8 cellular contexts compared by ENCODE assay signal in the genomic region with DNA sequence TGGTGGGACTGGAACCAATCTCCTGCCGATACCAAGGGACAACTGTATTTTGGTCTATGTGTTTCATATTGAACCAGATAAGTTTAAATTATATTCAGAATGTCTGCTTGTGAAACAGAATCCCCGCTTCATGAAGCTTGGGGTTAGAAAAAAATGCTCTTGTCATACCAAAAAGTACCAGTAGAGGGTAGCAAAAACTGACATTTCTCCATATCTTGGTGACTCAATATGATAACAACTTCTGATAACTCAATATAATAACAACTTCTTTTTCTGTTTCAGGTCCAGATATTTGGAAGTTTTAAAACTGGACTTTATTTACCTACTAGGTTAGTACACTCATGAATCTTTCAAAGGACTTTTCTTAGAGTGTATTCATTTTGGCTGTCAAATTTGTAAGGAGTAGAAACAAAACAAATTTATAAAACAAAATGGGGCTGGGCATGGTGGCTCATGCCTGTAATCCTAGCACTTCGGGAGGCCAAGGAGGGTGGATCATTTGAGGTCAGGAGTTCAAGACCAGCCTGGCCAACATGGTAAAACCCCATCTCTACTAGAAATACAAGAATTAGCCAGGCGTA. TPM values are rescaled to one million over a fixed set of nuclear protein-coding genes. Genes with fewer than 3 reads are reported as not detected.
DNase-seq lines count a peak whose midpoint lies in the region; ATAC-seq and TF ChIP-seq lines count a peak whose summit lies in the region.

No MANE protein-coding gene starts in this region.

- peak; percentile 79 for TF ChIP-seq CTCF in H9 (conservative IDR thresholded peaks at IDR 0.05)
- TF ChIP-seq CTCF in RWPE1 (conservative IDR thresholded peaks at IDR 0.05; ENCODE audit: low read depth) = peak; percentile 74
- TF ChIP-seq CTCF in endothelial cell (IDR thresholded peaks at IDR 0.05; ENCODE audit: unreplicated experiment) = peak; percentile 97
- peak; percentile 86 for TF ChIP-seq CTCF in neural crest cell (conservative IDR thresholded peaks at IDR 0.05)

- no peak overlapping the region for H2BK5ac ChIP-seq in H9 (ENCODE audit: insufficient read length, low read length)

- no peak overlapping the region for H3K27ac ChIP-seq in H9 (ENCODE audit: insufficient read length, low read depth, low read length)
- no peak overlapping the region for H3K27ac ChIP-seq in RWPE1

- H3K27ac Mint-ChIP-seq in H9 (no peak overlapping the region), endothelial cell (ENCODE audit: unreplicated experiment) (no peak overlapping the region), neural crest cell (ENCODE audit: unreplicated experiment) (no peak overlapping the region)

- DNase-seq in D341Med (ENCODE audit: low spot score) (peak; percentile 36), H9 (no peak), RWPE1 (ENCODE audit: low spot score) (no peak), endothelial cell (ENCODE audit: low spot score) (no peak), neural crest cell (ENCODE audit: low read depth, low spot score) (no peak)
- no peak for DNase-seq in stimulated activated CD4-positive, alpha-beta T cell treated with anti-CD3 and anti-CD28 coated beads, Interleukin-4, amount 100 ng/mL, for 4 hours

- no peak overlapping the region for H2AK5ac ChIP-seq in H9 (ENCODE audit: insufficient read length, low read length)

- no peaks in the 10 kb centered on the region for H3K23me2 ChIP-seq in H9 (ENCODE audit: insufficient read length, low read depth, low read length, poor library complexity, severe bottlenecking)

- peaks cover 14 to 16% of the 10 kb centered on the region in 2 experiments for H3K4me1 Mint-ChIP-seq in H9
- peaks cover 3% of the 10 kb centered on the region for H3K4me1 Mint-ChIP-seq in endothelial cell (ENCODE audit: unreplicated experiment)
- H3K4me1 Mint-ChIP-seq in neural crest cell = peaks cover 14% of the 10 kb centered on the region

- CTCF ChIA-PET in RWPE1 (lab: Yijun Ruan, JAX) = interaction anchor here (0.6 to 1.5 kb wide), 15 partner anchors 9 to 451 kb away, joined by 3 to 9 read pairs (median 3); partner anchors contain the start of gene CNEP1R1

- H3K9me3 ChIP-seq in H9 (ENCODE audit: control insufficient read depth, low read depth, low read length) = no peaks in the 10 kb centered on the region

- H4K20me1 ChIP-seq in H9 (ENCODE audit: control insufficient read depth, insufficient read depth, insufficient read length) = no peaks in the 10 kb centered on the region

- H3K4ac ChIP-seq in H9 (ENCODE audit: low read depth, low read length) = no peak overlapping the region

- POLR2A ChIA-PET in RWPE1 (lab: Yijun Ruan, JAX; ENCODE audit: low non-redundant PET) = no interaction called here

- H3K79me1 ChIP-seq in H9 (ENCODE audit: insufficient read depth, low read depth, low read length, poor library complexity, severe bottlenecking) = no peaks in the 10 kb centered on the region

- no peak overlapping the region for H2BK20ac ChIP-seq in H9 (ENCODE audit: low read depth, low read length, poor library complexity, severe bottlenecking)

- no peak overlapping the region for H2BK15ac ChIP-seq in H9 (ENCODE audit: low read depth, low read length)

- no peak overlapping the region for H3K9ac ChIP-seq in H9 (ENCODE audit: extremely low read depth, insufficient read length, low read length)

- no peak overlapping the region for H3T11ph ChIP-seq in H9 (ENCODE audit: low read length)

- H3K27me3 ChIP-seq in H9 (ENCODE audit: insufficient read depth, low read length) = no peaks in the 10 kb centered on the region

- no peaks in the 10 kb centered on the region for H3K4me1 ChIP-seq in H9 (ENCODE audit: insufficient read depth, low read length)

- H3K56ac ChIP-seq in H9 (ENCODE audit: insufficient read length, low read depth, low read length) = no peak overlapping the region

- H3K27me3 Mint-ChIP-seq in H9 (ENCODE audit: low read depth) = no peaks in the 10 kb centered on the region
- peaks cover 1% of the 10 kb centered on the region for H3K27me3 Mint-ChIP-seq in endothelial cell (ENCODE audit: unreplicated experiment)
- H3K27me3 Mint-ChIP-seq in neural crest cell (ENCODE audit: low read depth) = no peaks in the 10 kb centered on the region

- no peak overlapping the region for H3K18ac ChIP-seq in H9 (ENCODE audit: insufficient read length, low read depth, low read length)

- no peak overlapping the region for H3K14ac ChIP-seq in H9 (ENCODE audit: insufficient read depth, low read length)

- no peak overlapping the region for H2BK120ac ChIP-seq in H9 (ENCODE audit: low read depth, low read length, poor library complexity, severe bottlenecking)

- peaks cover 9 to 42% (median 29%) of the 10 kb centered on the region in 3 experiments; a peak in 6 of 7 replicates for H3K36me3 Mint-ChIP-seq in H9 (ENCODE audit: insufficient read depth in 1 of 3, low read depth in 3 of 3)
- no peaks in the 10 kb centered on the region for H3K36me3 Mint-ChIP-seq in endothelial cell (ENCODE audit: low read depth, unreplicated experiment)
- H3K36me3 Mint-ChIP-seq in neural crest cell (ENCODE audit: low read depth) = no peaks in the 10 kb centered on the region

- no peaks in the 10 kb centered on the region for H3K79me2 ChIP-seq in H9 (ENCODE audit: insufficient read depth, low read length)

- H3K4me3 Mint-ChIP-seq in H9 (no peak overlapping the region), endothelial cell (ENCODE audit: unreplicated experiment) (no peak overlapping the region), neural crest cell (no peak overlapping the region)

- no peak overlapping the region for H4K5ac ChIP-seq in H9 (ENCODE audit: insufficient read length, low read depth, low read length)

- H2BK12ac ChIP-seq in H9 (ENCODE audit: insufficient read length, low read depth, low read length) = no peak overlapping the region

- no CpG with 5 or more reads among the region's 4 CpGs for WGBS in H9 (ENCODE audit: extremely low coverage, insufficient read length, low lambda C conversion rate)

- no peak overlapping the region for H4K8ac ChIP-seq in H9 (replicated peaks; ENCODE audit: insufficient read length, low read depth, low read length)

- H3K9me3 Mint-ChIP-seq in H9 (no peaks in the 10 kb centered on the region), endothelial cell (ENCODE audit: unreplicated experiment) (no peaks in the 10 kb centered on the region), neural crest cell (no peaks in the 10 kb centered on the region)

- H3K23ac ChIP-seq in H9 (ENCODE audit: insufficient read length, low read depth, low read length) = no peak overlapping the region

- H2AFZ ChIP-seq in H9 (ENCODE audit: low read length) = no peak overlapping the region

- ATAC-seq in GM19351 (IDR thresholded peaks at IDR 0.05; ENCODE audit: unreplicated experiment) (no peak), HG02852 (IDR thresholded peaks at IDR 0.05; ENCODE audit: unreplicated experiment) (no peak)

- H4K91ac ChIP-seq in H9 (ENCODE audit: insufficient read length, low read depth, low read length) = no peak overlapping the region

- H3K4me2 ChIP-seq in H9 (ENCODE audit: insufficient read depth, insufficient read length, low read length) = no peak overlapping the region

RNA-seq across cellular contexts. Expression of gene ADCY7, which starts 52.3 kb away (rescaled TPM):
- total RNA-seq in H9 (2021) (2.6 and 4.0 TPM in 2 replicates), endothelial cell (ENCODE audit: unreplicated experiment) (3.2 TPM), neural crest cell (6.9 and 8.8 TPM in 2 replicates)
